24 cellular contexts compared by ENCODE assay signal in genomic region chr5:33524476-33524875, GRCh38.
DNase-seq lines count a peak whose midpoint lies in the region; ATAC-seq and TF ChIP-seq lines count a peak whose summit lies in the region.
"Had no signal": no experiment of that assay in that cellular context is flagged by ENCODE, and none has a peak within 500 bp of the region (broad histone marks: within the 10 kb centered on the region; RNA-seq: fewer than 3 reads in every experiment).

No MANE protein-coding gene starts in this region.

- no peaks in the 10 kb centered on the region; the same call in 1 of the 2 replicates for H3K9me3 ChIP-seq in Caco-2
- H3K9me3 ChIP-seq: transverse colon had no signal

- no peaks in the 10 kb centered on the region for H3K27me3 ChIP-seq in Caco-2 (replicated peaks; ENCODE audit: control insufficient read depth, insufficient read depth, low read length)
- H3K27me3 ChIP-seq: cardiac muscle cell, transverse colon had no signal

- intact Hi-C loops in Caco-2 (cut with micrococcal nuclease; ENCODE audit: unreplicated experiment) = no loop called here

- ATAC-seq in GM18907 (IDR thresholded peaks at IDR 0.05; ENCODE audit: unreplicated experiment) (no peak), HG03565 (IDR thresholded peaks at IDR 0.05; ENCODE audit: unreplicated experiment) (no peak)
- ATAC-seq: naive thymus-derived CD4-positive, alpha-beta T cell; Right ventricle myocardium inferior had no signal

- no peaks in the 10 kb centered on the region for H3K36me3 Mint-ChIP-seq in Caco-2 (ENCODE audit: insufficient read depth, unreplicated experiment)
- H3K36me3 Mint-ChIP-seq: CD4-positive, alpha-beta memory T cell had no signal

- H3K36me3 ChIP-seq in Caco-2 (ENCODE audit: control insufficient read depth, insufficient read depth, low read length) = no peaks in the 10 kb centered on the region
- H3K36me3 ChIP-seq: transverse colon had no signal

- no peak overlapping the region for H3K27ac Mint-ChIP-seq in Caco-2 (ENCODE audit: unreplicated experiment)
- H3K27ac Mint-ChIP-seq: activated naive CD4-positive, alpha-beta T cell treated with anti-CD3 and anti-CD28 coated beads for 36 hours; CD4-positive, alpha-beta memory T cell; dendritic cell treated with granulocyte-macrophage colony-stimulating factor and Interleukin-4, amounts not matched to agents 40 ng/mL and 50 ng/mL, for 4 days; naive thymus-derived CD4-positive, alpha-beta T cell; stimulated activated naive CD8-positive, alpha-beta T cell treated with anti-CD3 and anti-CD28 coated beads, Interleukin-15, Interleukin-2, amounts not matched to agents 100 ng/mL and 50 ng/mL, for 24 hours had no signal

- peaks cover 2% of the 10 kb centered on the region for H3K9me3 Mint-ChIP-seq in Caco-2 (ENCODE audit: unreplicated experiment)
- H3K9me3 Mint-ChIP-seq: activated naive CD4-positive, alpha-beta T cell treated with anti-CD3 and anti-CD28 coated beads for 36 hours; stimulated activated naive CD8-positive, alpha-beta T cell treated with anti-CD3 and anti-CD28 coated beads, Interleukin-15, Interleukin-2, amounts not matched to agents 100 ng/mL and 50 ng/mL, for 24 hours had no signal

- DNase-seq in HFF-Myc (ENCODE audit: extremely low read depth, low read depth) = peak; percentile 4
- peak; percentile 57 for DNase-seq in amniotic epithelial cell (ENCODE audit: low read depth)
- peak; percentile 10 for DNase-seq in fibroblast of the conjunctiva (ENCODE audit: low read depth)
- DNase-seq in renal cortical epithelial cell (ENCODE audit: low read depth) = peak; percentile 43
- DNase-seq in Caco-2 = no peak
- DNase-seq in HEK293T (ENCODE audit: extremely low spot score) = no peak
- DNase-seq: activated naive CD4-positive, alpha-beta T cell treated with anti-CD3 and anti-CD28 coated beads for 36 hours; activated T-cell treated with anti-CD3 and anti-CD28 coated beads, Interleukin-2, amount 50 U/mL, for 1 hour; amygdala; CD4-positive, alpha-beta memory T cell; kidney glomerular epithelial cell; naive thymus-derived CD4-positive, alpha-beta T cell; NCI-H1048; NCI-H2029; NCI-H226; NCI-H748 treated with DMSO at 0.1 percent for 48 hours; T1000; transverse colon had no signal

- BruUV-seq in Caco-2 (replicated peaks; lab: Mats Ljungman, UMichigan) = no TSS peak

- no peaks in the 10 kb centered on the region for H3K4me1 Mint-ChIP-seq in Caco-2 (ENCODE audit: low read depth, unreplicated experiment)
- H3K4me1 Mint-ChIP-seq: CD4-positive, alpha-beta memory T cell; naive thymus-derived CD4-positive, alpha-beta T cell had no signal

- H3K27me3 Mint-ChIP-seq in Caco-2 (ENCODE audit: insufficient read depth, unreplicated experiment) = no peaks in the 10 kb centered on the region
- H3K27me3 Mint-ChIP-seq: dendritic cell treated with granulocyte-macrophage colony-stimulating factor and Interleukin-4, amounts not matched to agents 40 ng/mL and 50 ng/mL, for 4 days; stimulated activated naive CD8-positive, alpha-beta T cell treated with anti-CD3 and anti-CD28 coated beads, Interleukin-15, Interleukin-2, amounts not matched to agents 100 ng/mL and 50 ng/mL, for 24 hours had no signal

- H3K4me3 Mint-ChIP-seq in Caco-2 (ENCODE audit: unreplicated experiment) = no peak overlapping the region
- H3K4me3 Mint-ChIP-seq: activated naive CD4-positive, alpha-beta T cell treated with anti-CD3 and anti-CD28 coated beads for 36 hours; CD4-positive, alpha-beta memory T cell; dendritic cell treated with granulocyte-macrophage colony-stimulating factor and Interleukin-4, amounts not matched to agents 40 ng/mL and 50 ng/mL, for 4 days; naive thymus-derived CD4-positive, alpha-beta T cell; stimulated activated naive CD8-positive, alpha-beta T cell treated with anti-CD3 and anti-CD28 coated beads, Interleukin-15, Interleukin-2, amounts not matched to agents 100 ng/mL and 50 ng/mL, for 24 hours had no signal

- H3K4me1 ChIP-seq in Caco-2 = no peaks in the 10 kb centered on the region
- H3K4me1 ChIP-seq: transverse colon had no signal

- no peak for TF ChIP-seq CTCF in HFF-Myc (IDR thresholded peaks at IDR 0.05; ENCODE audit: low read depth, low read length, missing control alignments)
- TF ChIP-seq CTCF in Caco-2 (IDR thresholded peaks at IDR 0.05; ENCODE audit: insufficient read depth in 1 of 2, low read depth in 1 of 2, low read length in 1 of 2, severe bottlenecking in 1 of 2, unreplicated experiment in 1 of 2) = no peak

- H3K4me3 ChIP-seq in HFF-Myc (replicated peaks; ENCODE audit: low read depth, low read length) (no peak overlapping the region), Caco-2 (ENCODE audit: low read depth, low read length) (no peak overlapping the region)
- H3K4me3 ChIP-seq: cardiac muscle cell, transverse colon had no signal

- POLR2A ChIA-PET in Caco-2 (lab: Charles Lee) = no interaction called here
- POLR2A ChIA-PET in HEK293T (lab: Yijun Ruan, JAX) = no interaction called here

- CTCF ChIA-PET in Caco-2 (lab: Charles Lee) (no interaction called here), HEK293T (lab: Yijun Ruan, JAX) (interaction anchor here (0.6 kb wide), 1 partner anchor 1699 kb away, joined by 3 read pairs; no protein-coding TSS in a partner anchor)

TF ChIP-seq in HEK293T, 16 proteins besides CTCF, POLR2A, EP300 and RAD21:
- TF ChIP-seq SP1 (IDR thresholded peaks at IDR 0.05) (no peak), L3MBTL2 (conservative IDR thresholded peaks at IDR 0.05) (no peak), CTBP1 (IDR thresholded peaks at IDR 0.05; ENCODE audit: borderline replicate concordance) (no peak), SUZ12 (IDR thresholded peaks at IDR 0.05) (no peak), FOXM1 (IDR thresholded peaks at IDR 0.05; ENCODE audit: borderline replicate concordance) (no peak), ZNF384 (IDR thresholded peaks at IDR 0.05) (no peak), LEF1 (IDR thresholded peaks at IDR 0.05; ENCODE audit: borderline replicate concordance) (no peak), FOXA1 (IDR thresholded peaks at IDR 0.05) (no peak), TARDBP (IDR thresholded peaks at IDR 0.05) (no peak), NFRKB (IDR thresholded peaks at IDR 0.05) (no peak)
- TF ChIP-seq, protein P1, sequence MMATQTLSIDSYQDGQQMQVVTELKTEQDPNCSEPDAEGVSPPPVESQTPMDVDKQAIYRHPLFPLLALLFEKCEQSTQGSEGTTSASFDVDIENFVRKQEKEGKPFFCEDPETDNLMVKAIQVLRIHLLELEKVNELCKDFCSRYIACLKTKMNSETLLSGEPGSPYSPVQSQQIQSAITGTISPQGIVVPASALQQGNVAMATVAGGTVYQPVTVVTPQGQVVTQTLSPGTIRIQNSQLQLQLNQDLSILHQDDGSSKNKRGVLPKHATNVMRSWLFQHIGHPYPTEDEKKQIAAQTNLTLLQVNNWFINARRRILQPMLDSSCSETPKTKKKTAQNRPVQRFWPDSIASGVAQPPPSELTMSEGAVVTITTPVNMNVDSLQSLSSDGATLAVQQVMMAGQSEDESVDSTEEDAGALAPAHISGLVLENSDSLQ (IDR thresholded peaks at IDR 0.05) = no peak

Comparison
In these comparisons a context has a peak if more than half of its experiments do, and no peak if none do; other contexts are left out.
1. DNase-seq: peak in HFF-Myc (single experiment), amniotic epithelial cell (single experiment), fibroblast of the conjunctiva (single experiment) and renal cortical epithelial cell (single experiment); none in Caco-2 (0 of 2) and HEK293T (single experiment).